In genomic region chr10:43339136-43339535, GRCh38 we compare ENCODE assay signal across 1 cellular context.
TF ChIP-seq lines count a peak whose summit lies in the region.

No MANE protein-coding gene starts in this region.

TF ChIP-seq in K562, 482 proteins besides CTCF, POLR2A, EP300 and RAD21:
- TF ChIP-seq CBX5 (IDR thresholded peaks at IDR 0.05; ENCODE audit: borderline replicate concordance, low read depth) = no peak
- TF ChIP-seq NR3C1 (CRISPR knock-in tag; IDR thresholded peaks at IDR 0.05) = no peak
- no peak for TF ChIP-seq NR4A1 (CRISPR knock-in tag; IDR thresholded peaks at IDR 0.05)
- TF ChIP-seq NR4A1 (tag; IDR thresholded peaks at IDR 0.05) = no peak
